ENCODE assay signal across 32 cellular contexts in the genomic region with DNA sequence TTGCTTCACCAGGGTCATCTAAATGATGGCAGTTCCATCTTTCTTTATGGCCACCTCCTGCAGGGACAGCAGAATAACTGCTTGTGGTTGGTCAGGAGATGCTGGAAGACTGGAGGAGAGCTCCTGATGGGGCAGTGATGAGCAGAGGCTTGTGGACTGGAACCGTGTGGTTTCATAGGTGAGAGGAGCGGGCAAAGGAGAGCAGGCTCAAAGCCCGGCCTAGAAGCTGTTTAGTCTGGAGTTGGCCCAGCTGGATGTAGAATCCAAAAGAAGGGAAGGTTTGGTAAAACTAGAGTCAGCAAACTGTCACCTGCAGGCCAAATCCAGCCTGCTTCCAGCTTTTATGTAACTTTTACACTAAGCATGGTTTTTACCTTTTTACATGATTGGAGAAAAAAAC. TPM values are rescaled to one million over a fixed set of nuclear protein-coding genes. Genes with fewer than 3 reads are reported as not detected.
"Had no signal": no experiment of that assay in that cellular context is flagged by ENCODE, and none has a peak within 500 bp of the region (broad histone marks: within the 10 kb centered on the region; RNA-seq: fewer than 3 reads in every experiment).

No MANE protein-coding gene starts in this region.

- H3K4me1 Mint-ChIP-seq: activated CD4-positive, alpha-beta T cell treated with anti-CD3 and anti-CD28 coated beads for 36 hours; activated CD4-positive, alpha-beta T cell treated with anti-CD3 and anti-CD28 coated beads, Interleukin-2, amount 10 ng/mL, durations not matched to agents 24 days and 14 days; activated CD8-positive, alpha-beta memory T cell treated with anti-CD3 and anti-CD28 coated beads, Interleukin-2, amount 10 ng/mL, durations not matched to agents 7 days and 5 days; activated naive CD4-positive, alpha-beta T cell treated with anti-CD3 and anti-CD28 coated beads, Interleukin-2, amount 50 U/mL, for 24 hours; activated naive CD8-positive, alpha-beta T cell treated with anti-CD3 and anti-CD28 coated beads for 36 hours; activated naive CD8-positive, alpha-beta T cell treated with anti-CD3 and anti-CD28 coated beads, Interleukin-2, amount 50 U/mL, for 24 hours had no signal

- H3K27ac ChIP-seq: adrenal gland, body of pancreas, esophagus squamous epithelium, gastroesophageal sphincter had no signal

- H3K27me3 Mint-ChIP-seq: activated CD4-positive, alpha-beta memory T cell treated with anti-CD3 and anti-CD28 coated beads for 36 hours; activated CD4-positive, alpha-beta T cell treated with anti-CD3 and anti-CD28 coated beads for 36 hours; activated CD4-positive, alpha-beta T cell treated with anti-CD3 and anti-CD28 coated beads, Interleukin-2, amount 10 ng/mL, durations not matched to agents 24 days and 14 days; activated CD8-positive, alpha-beta memory T cell treated with anti-CD3 and anti-CD28 coated beads, Interleukin-2, amount 10 ng/mL, durations not matched to agents 7 days and 5 days; activated naive CD4-positive, alpha-beta T cell treated with anti-CD3 and anti-CD28 coated beads, Interleukin-2, amount 50 U/mL, for 24 hours; activated naive CD8-positive, alpha-beta T cell treated with anti-CD3 and anti-CD28 coated beads for 36 hours; activated naive CD8-positive, alpha-beta T cell treated with anti-CD3 and anti-CD28 coated beads, Interleukin-2, amount 50 U/mL, for 24 hours; effector memory CD8-positive, alpha-beta T cell had no signal

- H3K36me3 Mint-ChIP-seq: activated CD4-positive, alpha-beta memory T cell treated with anti-CD3 and anti-CD28 coated beads for 36 hours; activated naive CD4-positive, alpha-beta T cell treated with anti-CD3 and anti-CD28 coated beads, Interleukin-2, amount 50 U/mL, for 24 hours; activated naive CD8-positive, alpha-beta T cell treated with anti-CD3 and anti-CD28 coated beads for 36 hours had no signal

- ATAC-seq: activated CD4-positive, alpha-beta T cell treated with anti-CD3 and anti-CD28 coated beads for 36 hours; activated CD8-positive, alpha-beta memory T cell treated with anti-CD3 and anti-CD28 coated beads, Interleukin-2, amount 10 ng/mL, durations not matched to agents 7 days and 5 days; activated CD8-positive, alpha-beta T cell treated with anti-CD3 and anti-CD28 coated beads, Interleukin-2, amount 10 ng/mL, durations not matched to agents 7 days and 5 days; activated naive CD8-positive, alpha-beta T cell treated with anti-CD3 and anti-CD28 coated beads, Interleukin-2, amount 50 U/mL, for 24 hours; body of pancreas; effector memory CD8-positive, alpha-beta T cell; gastroesophageal sphincter had no signal

- H3K9me3 ChIP-seq: adrenal gland, body of pancreas, esophagus squamous epithelium, gastroesophageal sphincter had no signal

- H3K27me3 ChIP-seq: adrenal gland, body of pancreas, esophagus squamous epithelium, gastroesophageal sphincter had no signal

- H3K4me3 ChIP-seq: adrenal gland, body of pancreas, esophagus squamous epithelium, gastroesophageal sphincter had no signal

- H3K27ac Mint-ChIP-seq: activated CD4-positive, alpha-beta memory T cell treated with anti-CD3 and anti-CD28 coated beads for 36 hours; activated CD4-positive, alpha-beta T cell treated with anti-CD3 and anti-CD28 coated beads for 36 hours; activated CD4-positive, alpha-beta T cell treated with anti-CD3 and anti-CD28 coated beads, Interleukin-2, amount 10 ng/mL, durations not matched to agents 24 days and 14 days; activated CD8-positive, alpha-beta memory T cell treated with anti-CD3 and anti-CD28 coated beads, Interleukin-2, amount 10 ng/mL, durations not matched to agents 7 days and 5 days; activated CD8-positive, alpha-beta T cell treated with anti-CD3 and anti-CD28 coated beads, Interleukin-2, amount 10 ng/mL, durations not matched to agents 7 days and 5 days; activated naive CD4-positive, alpha-beta T cell treated with anti-CD3 and anti-CD28 coated beads for 36 hours; activated naive CD4-positive, alpha-beta T cell treated with anti-CD3 and anti-CD28 coated beads, Interleukin-2, amount 50 U/mL, for 24 hours; activated naive CD8-positive, alpha-beta T cell treated with anti-CD3 and anti-CD28 coated beads for 36 hours; activated naive CD8-positive, alpha-beta T cell treated with anti-CD3 and anti-CD28 coated beads, Interleukin-2, amount 50 U/mL, for 24 hours; activated T-helper 1 cell treated with anti-CD3 and anti-CD28 coated beads, Interleukin-12 subunit alpha, Interleukin-12 subunit beta, Interleukin-2, Interleukin-4 antibody, amounts not matched to agents 30 ng/mL and 10 ng/mL and 1 ng/mL, durations not matched to agents 14 hours and 24 hours and 36 hours; activated T-helper 2 cell treated with anti-CD3 and anti-CD28 coated beads, Interferon-gamma antibody, Interleukin-2, Interleukin-4, amounts not matched to agents 10 μg/mL and 5 μg/mL and 100 μg/mL, durations not matched to agents 14 hours and 24 hours and 36 hours; effector memory CD8-positive, alpha-beta T cell had no signal

- H3K4me1 ChIP-seq: adrenal gland, gastroesophageal sphincter had no signal

- H3K4me3 Mint-ChIP-seq: activated CD4-positive, alpha-beta memory T cell treated with anti-CD3 and anti-CD28 coated beads for 36 hours; activated CD4-positive, alpha-beta T cell treated with anti-CD3 and anti-CD28 coated beads for 36 hours; activated CD4-positive, alpha-beta T cell treated with anti-CD3 and anti-CD28 coated beads, Interleukin-2, amount 10 ng/mL, durations not matched to agents 24 days and 14 days; activated CD8-positive, alpha-beta memory T cell treated with anti-CD3 and anti-CD28 coated beads, Interleukin-2, amount 10 ng/mL, durations not matched to agents 7 days and 5 days; activated CD8-positive, alpha-beta T cell treated with anti-CD3 and anti-CD28 coated beads, Interleukin-2, amount 10 ng/mL, durations not matched to agents 7 days and 5 days; activated naive CD4-positive, alpha-beta T cell treated with anti-CD3 and anti-CD28 coated beads for 36 hours; activated naive CD4-positive, alpha-beta T cell treated with anti-CD3 and anti-CD28 coated beads, Interleukin-2, amount 50 U/mL, for 24 hours; activated naive CD8-positive, alpha-beta T cell treated with anti-CD3 and anti-CD28 coated beads for 36 hours; activated naive CD8-positive, alpha-beta T cell treated with anti-CD3 and anti-CD28 coated beads, Interleukin-2, amount 50 U/mL, for 24 hours; activated T-helper 1 cell treated with anti-CD3 and anti-CD28 coated beads, Interleukin-12 subunit alpha, Interleukin-12 subunit beta, Interleukin-2, Interleukin-4 antibody, amounts not matched to agents 30 ng/mL and 10 ng/mL and 1 ng/mL, durations not matched to agents 14 hours and 24 hours and 36 hours; effector memory CD8-positive, alpha-beta T cell had no signal

- DNase-seq: activated CD4-positive, alpha-beta memory T cell treated with anti-CD3 and anti-CD28 coated beads for 36 hours; activated CD4-positive, alpha-beta T cell treated with anti-CD3 and anti-CD28 coated beads for 36 hours; activated CD4-positive, alpha-beta T cell treated with anti-CD3 and anti-CD28 coated beads, Interleukin-2, amount 10 ng/mL, durations not matched to agents 24 days and 14 days; activated CD4-positive, CD25-positive, alpha-beta regulatory T cell; activated CD4-positive, CD25-positive, alpha-beta regulatory T cell treated with anti-CD3 and anti-CD28 coated beads, Interleukin-2, amount 50 U/mL, for 72 hours; activated CD8-positive, alpha-beta memory T cell treated with anti-CD3 and anti-CD28 coated beads, Interleukin-2, amount 10 ng/mL, durations not matched to agents 7 days and 5 days; activated CD8-positive, alpha-beta memory T cell treated with anti-CD3 and anti-CD28 coated beads, Interleukin-2, amount 50 U/mL, for 4 hours; activated CD8-positive, alpha-beta T cell treated with anti-CD3 and anti-CD28 coated beads, Interleukin-2, amount 10 ng/mL, durations not matched to agents 7 days and 5 days; activated effector memory CD4-positive, alpha-beta T cell treated with anti-CD3 and anti-CD28 coated beads, Interleukin-2, amount 50 U/mL, for 16 hours; activated naive CD4-positive, alpha-beta T cell treated with anti-CD3 and anti-CD28 coated beads for 36 hours; activated naive CD8-positive, alpha-beta T cell treated with anti-CD3 and anti-CD28 coated beads for 36 hours; activated naive CD8-positive, alpha-beta T cell treated with anti-CD3 and anti-CD28 coated beads, Interleukin-2, amount 50 U/mL, for 24 hours; activated T-cell treated with anti-CD3 and anti-CD28 coated beads, Interleukin-2, amount 50 U/mL, for 1 hour; activated T-cell treated with anti-CD3 and anti-CD28 coated beads, Interleukin-2, amount 50 U/mL, for 48 hours; amygdala; aorta; body of pancreas; caudate nucleus; cortex of kidney; dermis blood vessel endothelial cell; effector CD4-positive, alpha-beta T cell; effector memory CD8-positive, alpha-beta T cell; erythroblast; esophagus squamous epithelium; foreskin melanocyte; T-helper 2 cell had no signal

- H3K9me3 Mint-ChIP-seq: activated CD4-positive, alpha-beta memory T cell treated with anti-CD3 and anti-CD28 coated beads for 36 hours; activated CD4-positive, alpha-beta T cell treated with anti-CD3 and anti-CD28 coated beads, Interleukin-2, amount 10 ng/mL, durations not matched to agents 24 days and 14 days; activated naive CD4-positive, alpha-beta T cell treated with anti-CD3 and anti-CD28 coated beads for 36 hours; activated naive CD4-positive, alpha-beta T cell treated with anti-CD3 and anti-CD28 coated beads, Interleukin-2, amount 50 U/mL, for 24 hours; activated naive CD8-positive, alpha-beta T cell treated with anti-CD3 and anti-CD28 coated beads for 36 hours; activated naive CD8-positive, alpha-beta T cell treated with anti-CD3 and anti-CD28 coated beads, Interleukin-2, amount 50 U/mL, for 24 hours; activated T-helper 1 cell treated with anti-CD3 and anti-CD28 coated beads, Interleukin-12 subunit alpha, Interleukin-12 subunit beta, Interleukin-2, Interleukin-4 antibody, amounts not matched to agents 30 ng/mL and 10 ng/mL and 1 ng/mL, durations not matched to agents 14 hours and 24 hours and 36 hours; activated T-helper 2 cell treated with anti-CD3 and anti-CD28 coated beads, Interferon-gamma antibody, Interleukin-2, Interleukin-4, amounts not matched to agents 10 μg/mL and 5 μg/mL and 100 μg/mL, durations not matched to agents 14 hours and 24 hours and 36 hours had no signal

- H3K36me3 ChIP-seq: adrenal gland, esophagus squamous epithelium, gastroesophageal sphincter had no signal

RNA-seq across cellular contexts. Expression of a gene that starts 32.9 kb away (rescaled TPM):
- total RNA-seq: activated CD4-positive, alpha-beta T cell treated with anti-CD3 and anti-CD28 coated beads, Interleukin-2, amount 10 ng/mL, durations not matched to agents 24 days and 14 days; activated CD8-positive, alpha-beta memory T cell treated with anti-CD3 and anti-CD28 coated beads for 36 hours; activated T-helper 1 cell treated with anti-CD3 and anti-CD28 coated beads, Interleukin-12 subunit alpha, Interleukin-12 subunit beta, Interleukin-2, Interleukin-4 antibody, amounts not matched to agents 30 ng/mL and 10 ng/mL and 1 ng/mL, durations not matched to agents 14 hours and 24 hours and 36 hours had no signal
